8 cellular contexts compared by ENCODE assay signal in genomic region chr7:129778770-129779601, GRCh38.
A peak's percentile ranks its signal among the peaks of the same experiment; 100 is the strongest.
DNase-seq lines count a peak whose midpoint lies in the region; ATAC-seq and TF ChIP-seq lines count a peak whose summit lies in the region.

No MANE protein-coding gene starts in this region.

- H3K9me2 ChIP-seq in SK-N-SH, result no peaks in the 10 kb centered on the region

- peaks cover 4% of the 10 kb centered on the region for H3F3A ChIP-seq in SK-N-SH (replicated peaks; ENCODE audit: insufficient read depth)

- WGBS in SK-N-SH (ENCODE audit: low lambda C conversion rate), result 57% methylated on average over 50 of the region's 84 CpGs
- WGBS in tibial nerve, 2 donors, result 1 to 2% methylated on average over 24 to 32 of the region's 84 CpGs

- H2AFZ ChIP-seq in SK-N-SH (ENCODE audit: low read depth), result peak overlapping the region; percentile 91; the same call in 1 of the 2 replicates

- no peak for TF ChIP-seq RAD21 in SK-N-SH (IDR thresholded peaks at IDR 0.05; ENCODE audit: low read length)

- peaks cover 17% of the 10 kb centered on the region; the same call in 1 of the 2 replicates for H4K20me1 ChIP-seq in SK-N-SH (ENCODE audit: insufficient read depth)

- CTCF ChIA-PET in SK-N-SH (lab: Yijun Ruan, JAX), result interaction anchor here (0.6 to 2.5 kb wide), 6 partner anchors 16 to 147 kb away, joined by 3 to 10 read pairs (median 4); no protein-coding TSS in a partner anchor

- H3K4me1 ChIP-seq in SK-N-SH (ENCODE audit: control insufficient read depth in 1 of 2, insufficient read depth in 2 of 2, low read depth in 1 of 2, low read length in 1 of 2) (peaks cover 0 to 33% of the 10 kb centered on the region in 2 experiments; a peak in 1 of 4 replicates), rectal smooth muscle tissue (ENCODE audit: control insufficient read depth, insufficient read depth, low read length) (no peaks in the 10 kb centered on the region), tibial nerve (peaks cover 0 to 58% (median 43%) of the 10 kb centered on the region in 4 donors)
- peaks cover 51% of the 10 kb centered on the region for H3K4me1 ChIP-seq in effector memory CD4-positive, alpha-beta T cell (ENCODE audit: control insufficient read depth, insufficient read depth, low read length, poor library complexity, severe bottlenecking)

- H3K27ac ChIP-seq in SK-N-SH (ENCODE audit: low read depth in 2 of 2, low read length in 1 of 2) (no peak overlapping the region), rectal smooth muscle tissue (ENCODE audit: low read depth, low read length) (no peak overlapping the region), tibial nerve (no peak overlapping the region)
- no peak overlapping the region for H3K27ac ChIP-seq in effector memory CD4-positive, alpha-beta T cell (ENCODE audit: insufficient read depth, low read length, poor library complexity, severe bottlenecking)

- H3K9ac ChIP-seq in SK-N-SH, result peak overlapping the region; percentile 76; the same call in 1 of the 2 replicates
- no peak overlapping the region for H3K9ac ChIP-seq in rectal smooth muscle tissue (ENCODE audit: low read length)

- peak overlapping the region; percentile 94 for H3K4me2 ChIP-seq in SK-N-SH

- TF ChIP-seq EP300 in SK-N-SH (IDR thresholded peaks at IDR 0.05; ENCODE audit: borderline replicate concordance in 1 of 2, low read depth in 1 of 2, low read length in 1 of 2), result no peak
- no peak for TF ChIP-seq EP300 in tibial nerve (IDR thresholded peaks at IDR 0.05)

- DNase-seq in SK-N-SH, result no peak
- DNase-seq in NCI-H69 (lab: John Stamatoyannopoulos, UW), result peak; percentile 65
- DNase-seq in effector memory CD4-positive, alpha-beta T cell, result no peak
- no peak for DNase-seq in NCI-H510A treated with DMSO at 0.1 percent for 48 hours (lab: John Stamatoyannopoulos, UW)
- DNase-seq in tibial nerve (ENCODE audit: low spot score in 2 of 2), result no peak

- POLR2A ChIA-PET in SK-N-SH (lab: Yijun Ruan, JAX), result interaction anchor here (1.0 to 1.1 kb wide), 2 partner anchors 45 to 170 kb away, joined by 3 to 4 read pairs; no protein-coding TSS in a partner anchor

- TF ChIP-seq CTCF in SK-N-SH (IDR thresholded peaks at IDR 0.05) (peak; percentile 47), tibial nerve (IDR thresholded peaks at IDR 0.05) (no peak)

- H3K4me3 ChIP-seq in SK-N-SH (ENCODE audit: low read depth in 2 of 2, low read length in 1 of 2), result peak overlapping the region; percentile 63 to 91
- H3K4me3 ChIP-seq in effector memory CD4-positive, alpha-beta T cell (ENCODE audit: insufficient read depth, low read depth, low read length, poor library complexity, severe bottlenecking), result peak overlapping the region; percentile 54
- H3K4me3 ChIP-seq in rectal smooth muscle tissue (ENCODE audit: low read length), result peak overlapping the region; percentile 46
- peak overlapping the region in 2 of 4 donors; percentile 44 to 48 for H3K4me3 ChIP-seq in tibial nerve

- peaks cover 18% of the 10 kb centered on the region; the same call in 1 of the 2 replicates for H3K79me2 ChIP-seq in SK-N-SH (ENCODE audit: insufficient read depth)

- peaks cover 45% of the 10 kb centered on the region for H3K27me3 ChIP-seq in SK-N-SH (ENCODE audit: insufficient read depth)
- peaks cover 66% of the 10 kb centered on the region for H3K27me3 ChIP-seq in effector memory CD4-positive, alpha-beta T cell (replicated peaks; ENCODE audit: control insufficient read depth, insufficient read depth, low read length, poor library complexity, severe bottlenecking)
- peaks cover 49% of the 10 kb centered on the region for H3K27me3 ChIP-seq in rectal smooth muscle tissue (ENCODE audit: control insufficient read depth, insufficient read depth, low read length)
- H3K27me3 ChIP-seq in tibial nerve, result peaks cover 7 to 99% of the 10 kb centered on the region in 2 donors

- no peaks in the 10 kb centered on the region for H3K9me3 ChIP-seq in SK-N-SH
- no peaks in the 10 kb centered on the region for H3K9me3 ChIP-seq in effector memory CD4-positive, alpha-beta T cell (ENCODE audit: control insufficient read depth, low read length)
- H3K9me3 ChIP-seq in tibial nerve, result no peaks in the 10 kb centered on the region

- TF ChIP-seq POLR2A in tibial nerve (IDR thresholded peaks at IDR 0.05), result no peak

- H3K36me3 ChIP-seq in SK-N-SH (replicated peaks in 1 of 2; ENCODE audit: control insufficient read depth in 1 of 2, insufficient read depth in 2 of 2, low read length in 1 of 2) (no peaks in the 10 kb centered on the region), rectal smooth muscle tissue (ENCODE audit: control insufficient read depth, insufficient read depth, low read length) (no peaks in the 10 kb centered on the region), tibial nerve (no peaks in the 10 kb centered on the region)
- no peaks in the 10 kb centered on the region for H3K36me3 ChIP-seq in effector memory CD4-positive, alpha-beta T cell (ENCODE audit: control insufficient read depth, insufficient read depth, low read length)

- ATAC-seq in SK-N-SH treated with all-trans-retinoic acid at 6 μM for 48 hours (no peak), GM21360 (IDR thresholded peaks at IDR 0.05; ENCODE audit: unreplicated experiment) (no peak)

TF ChIP-seq in SK-N-SH, 30 proteins besides CTCF, POLR2A, EP300 and RAD21:
- TF ChIP-seq MAX (IDR thresholded peaks at IDR 0.05; ENCODE audit: low read depth) (no peak), SIN3A (IDR thresholded peaks at IDR 0.05; ENCODE audit: borderline replicate concordance, low read depth, low read length) (no peak), JUND (IDR thresholded peaks at IDR 0.05) (no peak), MEF2A (IDR thresholded peaks at IDR 0.05; ENCODE audit: borderline replicate concordance, low read depth) (no peak), FOXJ3 (CRISPR knock-in tag; IDR thresholded peaks at IDR 0.05) (no peak), SMC3 (IDR thresholded peaks at IDR 0.05; ENCODE audit: low read depth, low read length) (no peak), FOSL2 (IDR thresholded peaks at IDR 0.05; ENCODE audit: borderline replicate concordance, low read depth) (no peak), IRF3 (IDR thresholded peaks at IDR 0.05; ENCODE audit: low read depth, low read length) (no peak), RCOR1 (IDR thresholded peaks at IDR 0.05; ENCODE audit: low read length) (no peak), GATA2 (CRISPR knock-in tag; IDR thresholded peaks at IDR 0.05) (no peak), NRF1 (IDR thresholded peaks at IDR 0.05; ENCODE audit: low read depth, low read length) (no peak), RFX5 (IDR thresholded peaks at IDR 0.05; ENCODE audit: low read length) (no peak), TEAD4 (IDR thresholded peaks at IDR 0.05; ENCODE audit: borderline replicate concordance, insufficient read depth) (no peak), MXI1 (IDR thresholded peaks at IDR 0.05; ENCODE audit: low read depth, low read length) (no peak), TAF1 (IDR thresholded peaks at IDR 0.05; ENCODE audit: borderline replicate concordance, low read depth, low read length) (no peak)

TF ChIP-seq in SK-N-SH treated with all-trans-retinoic acid at 6 μM for 48 hours, 23 proteins besides CTCF, POLR2A, EP300 and RAD21:
- TF ChIP-seq TCF4 (CRISPR knock-in tag; IDR thresholded peaks at IDR 0.05; ENCODE audit: borderline replicate concordance) (no peak), GLIS3 (CRISPR knock-in tag; IDR thresholded peaks at IDR 0.05) (no peak), ZFP3 (CRISPR knock-in tag; IDR thresholded peaks at IDR 0.05) (no peak)
TF ChIP-seq in SK-N-SH treated with all-trans-retinoic acid at 6 μM for 48 hours: peak in this region for 0.
